7 cellular contexts compared by ENCODE assay signal in genomic region chr19:17473041-17473440, GRCh38. TPM values are rescaled to one million over a fixed set of nuclear protein-coding genes. Genes with fewer than 3 reads are reported as not detected.
DNase-seq lines count a peak whose midpoint lies in the region; ATAC-seq and FAIRE-seq lines count a peak whose summit lies in the region.
"Had no signal": no experiment of that assay in that cellular context is flagged by ENCODE, and none has a peak within 500 bp of the region (broad histone marks: within the 10 kb centered on the region; RNA-seq: fewer than 3 reads in every experiment).

No MANE protein-coding gene starts in this region.

- ATAC-seq in HG03280 (IDR thresholded peaks at IDR 0.05; ENCODE audit: unreplicated experiment) = no peak
- ATAC-seq: sciatic nerve had no signal

- DNase-seq in CD1c-positive myeloid dendritic cell (ENCODE audit: extremely low spot score) (peak; percentile 82), NCI-H2171 (lab: John Stamatoyannopoulos, UW) (peak; percentile 47), dermis blood vessel endothelial cell (peak; percentile 88), frontal cortex (ENCODE audit: low spot score in 2 of 2) (no peak)
- DNase-seq in stimulated activated CD4-positive, alpha-beta T cell treated with anti-CD3 and anti-CD28 coated beads, Interleukin-4, amount 100 ng/mL, for 24 hours = no peak

- no peak for FAIRE-seq in frontal cortex (lab: Jason Lieb, UNC)

RNA-seq across cellular contexts. Expression of gene SLC27A1, which starts 2.7 kb away (rescaled TPM):
- 31.7 and 35.5 TPM in 2 replicates for total RNA-seq in dermis blood vessel endothelial cell
- 10.2 TPM for total RNA-seq in frontal cortex

RNA-seq across cellular contexts. Expression of gene NXNL1, which starts 12.3 kb away (rescaled TPM):
- not detected in 2 replicates for total RNA-seq in dermis blood vessel endothelial cell
- total RNA-seq in frontal cortex = not detected
- total RNA-seq: sciatic nerve had no signal

RNA-seq across cellular contexts. Expression of gene TMEM221, which starts 24.6 kb away (rescaled TPM):
- total RNA-seq in dermis blood vessel endothelial cell (not detected in 2 replicates), frontal cortex (0.82 TPM)

RNA-seq across cellular contexts. Expression of gene PGLS, which starts 38.4 kb away (rescaled TPM):
- total RNA-seq in dermis blood vessel endothelial cell (65.7 and 74.7 TPM in 2 replicates), frontal cortex (38.3 TPM)

RNA-seq across cellular contexts. Expression of gene MVB12A, which starts 53.2 kb away (rescaled TPM):
- total RNA-seq in dermis blood vessel endothelial cell = 47.4 and 60.9 TPM in 2 replicates
- total RNA-seq in frontal cortex = 17.5 TPM

Comparison
In these comparisons a context has a peak if more than half of its experiments do, and no peak if none do; other contexts are left out.
1. DNase-seq: peak in CD1c-positive myeloid dendritic cell (single experiment), NCI-H2171 (single experiment) and dermis blood vessel endothelial cell (single experiment); none in stimulated activated CD4-positive, alpha-beta T cell treated with anti-CD3 and anti-CD28 coated beads, Interleukin-4, amount 100 ng/mL, for 24 hours (single experiment) and frontal cortex (0 of 2).